20 cellular contexts compared by ENCODE assay signal in genomic region chr9:30970186-30970585, GRCh38.
DNase-seq lines count a peak whose midpoint lies in the region; ATAC-seq and TF ChIP-seq lines count a peak whose summit lies in the region.
"Had no signal": no experiment of that assay in that cellular context is flagged by ENCODE, and none has a peak within 500 bp of the region (broad histone marks: within the 10 kb centered on the region; RNA-seq: fewer than 3 reads in every experiment).

No MANE protein-coding gene starts in this region.

- CTCF ChIA-PET in IMR-90 (lab: Yijun Ruan, JAX) = no interaction called here

- no peak overlapping the region for H3K14ac ChIP-seq in IMR-90 (replicated peaks; ENCODE audit: low read depth, low read length)

- POLR2A ChIA-PET in IMR-90 (lab: Charles Lee; ENCODE audit: unreplicated experiment) = no interaction called here

- ATAC-seq in IMR-90 (ENCODE audit: low read depth) = no peak

- H4K20me1 ChIP-seq in IMR-90 (ENCODE audit: insufficient read depth, low read length) (no peaks in the 10 kb centered on the region), OCI-LY3 (ENCODE audit: insufficient read depth, low read length) (no peaks in the 10 kb centered on the region), MM.1S (ENCODE audit: insufficient read depth, low read length) (no peaks in the 10 kb centered on the region)

- H3K4me3 ChIP-seq in IMR-90 (ENCODE audit: insufficient read depth, low read depth, low read length) = no peak overlapping the region
- H3K4me3 ChIP-seq in OCI-LY3 (ENCODE audit: low read length) = no peak overlapping the region
- no peak overlapping the region for H3K4me3 ChIP-seq in MM.1S (ENCODE audit: low read length)
- H3K4me3 ChIP-seq: GM23248 had no signal

- dilution Hi-C loops in IMR-90 (cut with HindIII; ENCODE audit: low sequenced_read_pairs, unreplicated experiment) = no loop called here

- H3K9ac ChIP-seq in IMR-90 (ENCODE audit: low read depth, low read length) = no peak overlapping the region
- H3K9ac ChIP-seq in OCI-LY3 (ENCODE audit: low read length) = no peak overlapping the region
- no peak overlapping the region for H3K9ac ChIP-seq in MM.1S (ENCODE audit: low read length)
- H3K9ac ChIP-seq: GM23248 had no signal

- H3F3A ChIP-seq in MM.1S (ENCODE audit: insufficient read depth, low read length) = no peaks in the 10 kb centered on the region

- H2AK5ac ChIP-seq in IMR-90 (ENCODE audit: low read depth, low read length) = no peak overlapping the region

- H3K23ac ChIP-seq in IMR-90 (ENCODE audit: low read depth, low read length) = no peak overlapping the region

- BruUV-seq in IMR-90 (replicated peaks; lab: Mats Ljungman, UMichigan) = no TSS peak

- H3K9me2 ChIP-seq in MM.1S (replicated peaks; ENCODE audit: insufficient read depth, low read length) = no peaks in the 10 kb centered on the region

- no peak overlapping the region for H2BK20ac ChIP-seq in IMR-90 (ENCODE audit: low read depth, low read length)

- H2AFZ ChIP-seq in IMR-90 (replicated peaks; ENCODE audit: low read length, poor library complexity) = no peak overlapping the region
- H2AFZ ChIP-seq in OCI-LY3 (ENCODE audit: low read depth, low read length) = 0 out of 2 replicates have a peak overlapping the region, but pooled peaks have one; percentile 17
- no peak overlapping the region for H2AFZ ChIP-seq in MM.1S (ENCODE audit: low read length)
- H2AFZ ChIP-seq: GM23248 had no signal

- H3K4me2 ChIP-seq in IMR-90 (ENCODE audit: low read depth, low read length) (no peak overlapping the region), OCI-LY3 (ENCODE audit: low read length) (0 out of 2 replicates have a peak overlapping the region, but pooled peaks have one; percentile 4), MM.1S (ENCODE audit: low read depth, low read length) (no peak overlapping the region)

- intact Hi-C loops in IMR-90 (cut with micrococcal nuclease) = no loop called here

- no CpG with 5 or more reads among the region's 2 CpGs for WGBS in IMR-90 (ENCODE audit: extremely low coverage in 2 of 2, insufficient read length in 1 of 2), 2 experiments

- H2BK120ac ChIP-seq in IMR-90 (ENCODE audit: low read depth, low read length) = no peak overlapping the region

- no peak overlapping the region for H3K56ac ChIP-seq in IMR-90 (ENCODE audit: extremely low read depth, insufficient read depth, low read length)

- in situ Hi-C loops in IMR-90 (cut with MboI; ENCODE audit: low sequenced_read_pairs) = no loop called here

- no peak overlapping the region for H3K27ac ChIP-seq in IMR-90 (ENCODE audit: insufficient read depth, low read length)
- H3K27ac ChIP-seq in OCI-LY3 (ENCODE audit: low read length) = no peak overlapping the region
- no peak overlapping the region for H3K27ac ChIP-seq in MM.1S (ENCODE audit: low read length)
- H3K27ac ChIP-seq: 22Rv1, GM23248 had no signal

- peaks cover 6% of the 10 kb centered on the region for H3K9me3 ChIP-seq in IMR-90 (ENCODE audit: control insufficient read depth, insufficient read depth, low read length)
- no peaks in the 10 kb centered on the region for H3K9me3 ChIP-seq in OCI-LY3 (ENCODE audit: insufficient read depth, low read length)
- no peaks in the 10 kb centered on the region for H3K9me3 ChIP-seq in MM.1S (replicated peaks; ENCODE audit: insufficient read depth, low read length)
- H3K9me3 ChIP-seq: Caco-2 had no signal

- H2BK5ac ChIP-seq in IMR-90 (ENCODE audit: low read depth, low read length, poor library complexity, severe bottlenecking) = no peak overlapping the region

- H4K5ac ChIP-seq in IMR-90 (ENCODE audit: low read depth, low read length) = no peak overlapping the region

- no peak overlapping the region for H2AK9ac ChIP-seq in IMR-90 (replicated peaks; ENCODE audit: low read depth, low read length, poor library complexity)

- H4K91ac ChIP-seq in IMR-90 (ENCODE audit: insufficient read depth, low read depth, low read length) = no peak overlapping the region

- H3K27me3 ChIP-seq in IMR-90 (ENCODE audit: control insufficient read depth, insufficient read depth, low read length) = no peaks in the 10 kb centered on the region
- H3K27me3 ChIP-seq in OCI-LY3 (ENCODE audit: low read depth, low read length) = no peaks in the 10 kb centered on the region
- H3K27me3 ChIP-seq in MM.1S (replicated peaks; ENCODE audit: insufficient read depth, low read length) = no peaks in the 10 kb centered on the region

- H4K8ac ChIP-seq in IMR-90 (ENCODE audit: low read depth in 2 of 2, low read length in 2 of 2) = no peak overlapping the region

- H3K9me1 ChIP-seq in IMR-90 (ENCODE audit: insufficient read depth, low read length) = no peaks in the 10 kb centered on the region

- no peak for TF ChIP-seq POLR2A in IMR-90 (IDR thresholded peaks at IDR 0.05; ENCODE audit: low read depth, low read length)

- H3K79me2 ChIP-seq in OCI-LY3 (ENCODE audit: low read length) (no peaks in the 10 kb centered on the region), MM.1S (ENCODE audit: low read length) (no peaks in the 10 kb centered on the region)

- no peak for TF ChIP-seq RAD21 in IMR-90 (IDR thresholded peaks at IDR 0.05; ENCODE audit: low read length)

- no peak overlapping the region for H2BK15ac ChIP-seq in IMR-90 (ENCODE audit: low read depth, low read length)

- TF ChIP-seq CTCF in IMR-90 (conservative IDR thresholded peaks at IDR 0.05; ENCODE audit: low read depth, low read length) (no peak), OCI-LY3 (IDR thresholded peaks at IDR 0.05; ENCODE audit: low read depth, low read length) (no peak), MM.1S (IDR thresholded peaks at IDR 0.05; ENCODE audit: low read length) (no peak)

- H3K79me1 ChIP-seq in IMR-90 (ENCODE audit: low read depth in 1 of 2, low read length in 2 of 2) = no peaks in the 10 kb centered on the region

- no peaks in the 10 kb centered on the region for H3K4me1 ChIP-seq in IMR-90 (ENCODE audit: control insufficient read depth, insufficient read depth, low read length)
- no peaks in the 10 kb centered on the region for H3K4me1 ChIP-seq in OCI-LY3 (ENCODE audit: low read length)
- H3K4me1 ChIP-seq in MM.1S (ENCODE audit: low read length) = no peaks in the 10 kb centered on the region
- H3K4me1 ChIP-seq: Caco-2 had no signal

- H3K36me3 ChIP-seq in IMR-90 (ENCODE audit: control insufficient read depth, insufficient read depth, low read length) (no peaks in the 10 kb centered on the region), OCI-LY3 (replicated peaks; ENCODE audit: low read depth, low read length) (no peaks in the 10 kb centered on the region), MM.1S (replicated peaks; ENCODE audit: insufficient read depth, low read length) (no peaks in the 10 kb centered on the region)

- DNase-seq in NCI-H2227 treated with DMSO at 0.1 percent for 48 hours (lab: John Stamatoyannopoulos, UW) (peak; percentile 18), NCI-H2227 (lab: John Stamatoyannopoulos, UW; ENCODE audit: unreplicated experiment) (no peak), IMR-90 (no peak), pons (ENCODE audit: low spot score) (peak; percentile 27), DMS53 treated with DMSO at 0.1 percent for 48 hours (lab: John Stamatoyannopoulos, UW; ENCODE audit: unreplicated experiment) (no peak), MM.1S (no peak)
- no peak for DNase-seq in activated CD4-positive, alpha-beta T cell treated with anti-CD3 and anti-CD28 coated beads, Interleukin-2, amount 50 U/mL, for 4 hours
- DNase-seq: ACHN; C1 segment of cervical spinal cord; Caco-2; CD4-positive, alpha-beta memory T cell; DMS153; DMS79; EL; GF-D8; GM23248; H7; HCEC 1CT had no signal

- H3K4ac ChIP-seq in IMR-90 (ENCODE audit: low read depth, low read length) = no peak overlapping the region

- H3K18ac ChIP-seq in IMR-90 (ENCODE audit: low read depth, low read length) = no peak overlapping the region

TF ChIP-seq in IMR-90, 13 proteins besides CTCF, POLR2A, EP300 and RAD21:
- peak; percentile 28; the same call in 1 of the 2 replicates for TF ChIP-seq MAFK (IDR thresholded peaks at IDR 0.05; ENCODE audit: low read depth, low read length)
- TF ChIP-seq NFE2L2 (IDR thresholded peaks at IDR 0.05; ENCODE audit: low read depth, low read length) = no peak
TF ChIP-seq in IMR-90: peak in this region for 1.

Comparison
In these comparisons a context has a peak if more than half of its experiments do, and no peak if none do; other contexts are left out.
1. DNase-seq: peak in NCI-H2227 treated with DMSO at 0.1 percent for 48 hours (single experiment) and pons (single experiment); none in NCI-H2227 (single experiment), IMR-90 (single experiment), DMS53 treated with DMSO at 0.1 percent for 48 hours (single experiment), MM.1S (single experiment) and activated CD4-positive, alpha-beta T cell treated with anti-CD3 and anti-CD28 coated beads, Interleukin-2, amount 50 U/mL, for 4 hours (0 of 2).